In genomic region chr1:40454873-40455272, GRCh38 we compare ENCODE assay signal across 21 cellular contexts. TPM values are rescaled to one million over a fixed set of nuclear protein-coding genes. Genes with fewer than 3 reads are reported as not detected.
DNase-seq lines count a peak whose midpoint lies in the region; ATAC-seq and TF ChIP-seq lines count a peak whose summit lies in the region.
"Had no signal": no experiment of that assay in that cellular context is flagged by ENCODE, and none has a peak within 500 bp of the region (broad histone marks: within the 10 kb centered on the region; RNA-seq: fewer than 3 reads in every experiment).

No MANE protein-coding gene starts in this region.

- DNase-seq in activated CD4-positive, alpha-beta T cell treated with anti-CD3 and anti-CD28 coated beads for 36 hours: no peak
- no peak for DNase-seq in activated CD4-positive, alpha-beta T cell treated with anti-CD3 and anti-CD28 coated beads for 4 hours
- no peak for DNase-seq in activated naive CD4-positive, alpha-beta T cell treated with anti-CD3 and anti-CD28 coated beads, Interleukin-2, amount 50 U/mL, for 72 hours (ENCODE audit: low spot score in 2 of 2)
- no peak for DNase-seq in endodermal cell
- DNase-seq in stimulated activated naive B cell treated with anti-CD40 and anti-IgM and Interleukin-4, amounts not matched to agents 10 μg/mL and 1 μg/mL and 100 μg/mL, for 72 hours: no peak
- DNase-seq in DMS53 (lab: John Stamatoyannopoulos, UW): no peak
- DNase-seq in naive thymus-derived CD8-positive, alpha-beta T cell: no peak
- DNase-seq: AML-193; CD4-positive, alpha-beta memory T cell; DMS153; DMS79 treated with DMSO at 0.1 percent for 48 hours; GOT3; H7; HFFc6 had no signal

- peak overlapping the region; percentile 14 for H3K27ac Mint-ChIP-seq in activated CD4-positive, alpha-beta T cell treated with anti-CD3 and anti-CD28 coated beads for 36 hours
- no peak overlapping the region for H3K27ac Mint-ChIP-seq in activated naive CD4-positive, alpha-beta T cell treated with anti-CD3 and anti-CD28 coated beads, Interleukin-2, amount 50 U/mL, for 24 hours
- no peak overlapping the region for H3K27ac Mint-ChIP-seq in activated naive CD4-positive, alpha-beta T cell treated with anti-CD3 and anti-CD28 coated beads, Interleukin-2, amount 50 U/mL, for 72 hours
- H3K27ac Mint-ChIP-seq in endodermal cell: no peak overlapping the region
- peak overlapping the region; percentile 59 for H3K27ac Mint-ChIP-seq in stimulated activated naive B cell treated with anti-CD40 and anti-IgM and Interleukin-4, amounts not matched to agents 10 μg/mL and 1 μg/mL and 100 μg/mL, for 72 hours
- no peak overlapping the region for H3K27ac Mint-ChIP-seq in naive thymus-derived CD8-positive, alpha-beta T cell
- H3K27ac Mint-ChIP-seq: CD4-positive, alpha-beta memory T cell; HFFc6 had no signal

- intact Hi-C loops in activated CD4-positive, alpha-beta T cell treated with anti-CD3 and anti-CD28 coated beads for 36 hours (cut with DNase I, micrococcal nuclease): no loop called here

- H3K27me3 Mint-ChIP-seq in activated CD4-positive, alpha-beta T cell treated with anti-CD3 and anti-CD28 coated beads for 36 hours: no peaks in the 10 kb centered on the region
- no peaks in the 10 kb centered on the region for H3K27me3 Mint-ChIP-seq in activated naive CD4-positive, alpha-beta T cell treated with anti-CD3 and anti-CD28 coated beads, Interleukin-2, amount 50 U/mL, for 24 hours
- no peaks in the 10 kb centered on the region for H3K27me3 Mint-ChIP-seq in endodermal cell (ENCODE audit: insufficient read depth)
- no peaks in the 10 kb centered on the region for H3K27me3 Mint-ChIP-seq in stimulated activated naive B cell treated with anti-CD40 and anti-IgM and Interleukin-4, amounts not matched to agents 10 μg/mL and 1 μg/mL and 100 μg/mL, for 72 hours
- H3K27me3 Mint-ChIP-seq in naive thymus-derived CD8-positive, alpha-beta T cell: no peaks in the 10 kb centered on the region
- H3K27me3 Mint-ChIP-seq: CD4-positive, alpha-beta memory T cell had no signal

- peaks cover 84% of the 10 kb centered on the region for H3K9me3 ChIP-seq in endodermal cell (ENCODE audit: control insufficient read depth, low read length)

- H3K27ac ChIP-seq in endodermal cell (ENCODE audit: low read depth, low read length): no peak overlapping the region
- H3K27ac ChIP-seq: 22Rv1, A549 had no signal

- no peak for TF ChIP-seq CTCF in endodermal cell (conservative IDR thresholded peaks at IDR 0.05)

- POLR2A ChIA-PET in activated CD4-positive, alpha-beta T cell treated with anti-CD3 and anti-CD28 coated beads for 36 hours (lab: Charles Lee): interaction anchor here (0.7 kb wide), 1 partner anchor 29 kb away, joined by 3 read pairs; no protein-coding TSS in a partner anchor
- POLR2A ChIA-PET in naive thymus-derived CD8-positive, alpha-beta T cell (lab: Charles Lee): no interaction called here

- CTCF ChIA-PET in activated CD4-positive, alpha-beta T cell treated with anti-CD3 and anti-CD28 coated beads for 36 hours (lab: Charles Lee): interaction anchor here (0.5 to 0.9 kb wide), 3 partner anchors 17 to 281 kb away, joined by 3 read pairs; no protein-coding TSS in a partner anchor

- peaks cover 57% of the 10 kb centered on the region for H3K9me3 Mint-ChIP-seq in activated CD4-positive, alpha-beta T cell treated with anti-CD3 and anti-CD28 coated beads for 36 hours (ENCODE audit: low read depth)
- H3K9me3 Mint-ChIP-seq in activated naive CD4-positive, alpha-beta T cell treated with anti-CD3 and anti-CD28 coated beads, Interleukin-2, amount 50 U/mL, for 24 hours: peaks cover 46% of the 10 kb centered on the region
- peaks cover 49 to 65% of the 10 kb centered on the region in 2 donors for H3K9me3 Mint-ChIP-seq in activated naive CD4-positive, alpha-beta T cell treated with anti-CD3 and anti-CD28 coated beads, Interleukin-2, amount 50 U/mL, for 72 hours
- peaks cover 84% of the 10 kb centered on the region for H3K9me3 Mint-ChIP-seq in endodermal cell
- peaks cover 41 to 43% of the 10 kb centered on the region in 2 donors for H3K9me3 Mint-ChIP-seq in stimulated activated naive B cell treated with anti-CD40 and anti-IgM and Interleukin-4, amounts not matched to agents 10 μg/mL and 1 μg/mL and 100 μg/mL, for 72 hours
- peaks cover 24 to 92% (median 66%) of the 10 kb centered on the region in 9 donors for H3K9me3 Mint-ChIP-seq in naive thymus-derived CD8-positive, alpha-beta T cell

- no peaks in the 10 kb centered on the region for H3K4me1 ChIP-seq in endodermal cell (ENCODE audit: control insufficient read depth, insufficient read depth, low read length)
- H3K4me1 ChIP-seq: A549 had no signal

- H3K4me3 Mint-ChIP-seq in activated CD4-positive, alpha-beta T cell treated with anti-CD3 and anti-CD28 coated beads for 36 hours: no peak overlapping the region
- peak overlapping the region; percentile 53 for H3K4me3 Mint-ChIP-seq in activated naive CD4-positive, alpha-beta T cell treated with anti-CD3 and anti-CD28 coated beads, Interleukin-2, amount 50 U/mL, for 24 hours
- H3K4me3 Mint-ChIP-seq in endodermal cell: no peak overlapping the region
- peak overlapping the region in 1 of 2 donors; percentile 9 for H3K4me3 Mint-ChIP-seq in stimulated activated naive B cell treated with anti-CD40 and anti-IgM and Interleukin-4, amounts not matched to agents 10 μg/mL and 1 μg/mL and 100 μg/mL, for 72 hours
- H3K4me3 Mint-ChIP-seq in naive thymus-derived CD8-positive, alpha-beta T cell: no peak overlapping the region
- H3K4me3 Mint-ChIP-seq: CD14-positive monocyte; CD4-positive, alpha-beta memory T cell; HFFc6 had no signal

- no peak for ATAC-seq in activated CD4-positive, alpha-beta T cell treated with anti-CD3 and anti-CD28 coated beads for 36 hours
- no peak for ATAC-seq in activated naive CD4-positive, alpha-beta T cell treated with anti-CD3 and anti-CD28 coated beads, Interleukin-2, amount 50 U/mL, for 72 hours
- peak; percentile 33 to 52 for ATAC-seq in stimulated activated naive B cell treated with anti-CD40 and anti-IgM and Interleukin-4, amounts not matched to agents 10 μg/mL and 1 μg/mL and 100 μg/mL, for 72 hours (replicated peaks)
- no peak for ATAC-seq in naive thymus-derived CD8-positive, alpha-beta T cell
- ATAC-seq: A549, GM12878, HCT116, HepG2 had no signal

- peaks cover 87% of the 10 kb centered on the region for H3K36me3 Mint-ChIP-seq in activated CD4-positive, alpha-beta T cell treated with anti-CD3 and anti-CD28 coated beads for 36 hours (ENCODE audit: low read depth)
- peaks cover 76% of the 10 kb centered on the region for H3K36me3 Mint-ChIP-seq in activated naive CD4-positive, alpha-beta T cell treated with anti-CD3 and anti-CD28 coated beads, Interleukin-2, amount 50 U/mL, for 24 hours
- H3K36me3 Mint-ChIP-seq in activated naive CD4-positive, alpha-beta T cell treated with anti-CD3 and anti-CD28 coated beads, Interleukin-2, amount 50 U/mL, for 72 hours: peaks cover 83 to 91% of the 10 kb centered on the region in 2 donors
- H3K36me3 Mint-ChIP-seq in endodermal cell (ENCODE audit: low read depth): peaks cover 84% of the 10 kb centered on the region
- peaks cover 77 to 93% of the 10 kb centered on the region in 2 donors for H3K36me3 Mint-ChIP-seq in stimulated activated naive B cell treated with anti-CD40 and anti-IgM and Interleukin-4, amounts not matched to agents 10 μg/mL and 1 μg/mL and 100 μg/mL, for 72 hours
- H3K36me3 Mint-ChIP-seq in naive thymus-derived CD8-positive, alpha-beta T cell: peaks cover 76 to 83% (median 81%) of the 10 kb centered on the region in 3 donors

- peaks cover 27% of the 10 kb centered on the region for H3K4me1 Mint-ChIP-seq in activated CD4-positive, alpha-beta T cell treated with anti-CD3 and anti-CD28 coated beads for 36 hours
- peaks cover 30% of the 10 kb centered on the region for H3K4me1 Mint-ChIP-seq in activated naive CD4-positive, alpha-beta T cell treated with anti-CD3 and anti-CD28 coated beads, Interleukin-2, amount 50 U/mL, for 24 hours
- H3K4me1 Mint-ChIP-seq in endodermal cell: peaks cover 11% of the 10 kb centered on the region
- H3K4me1 Mint-ChIP-seq in stimulated activated naive B cell treated with anti-CD40 and anti-IgM and Interleukin-4, amounts not matched to agents 10 μg/mL and 1 μg/mL and 100 μg/mL, for 72 hours: peaks cover 21 to 26% of the 10 kb centered on the region in 2 donors
- peaks cover 13 to 21% (median 16%) of the 10 kb centered on the region in 4 donors for H3K4me1 Mint-ChIP-seq in naive thymus-derived CD8-positive, alpha-beta T cell

- H3K4me3 ChIP-seq in endodermal cell (ENCODE audit: low read length): peak overlapping the region; percentile 2
- H3K4me3 ChIP-seq: A549, GM12878 had no signal

- H3K9ac ChIP-seq in endodermal cell (ENCODE audit: extremely low read depth, low read length, poor library complexity, severe bottlenecking): no peak overlapping the region

- H3K27me3 ChIP-seq in endodermal cell (ENCODE audit: control insufficient read depth, insufficient read depth, low read length, poor library complexity, severe bottlenecking): no peaks in the 10 kb centered on the region

- 86 to 100% methylated on average over 1 of the region's 1 CpG for WGBS in endodermal cell (ENCODE audit: insufficient coverage in 1 of 2, insufficient read length in 1 of 2), 2 experiments

- peaks cover 61% of the 10 kb centered on the region for H3K36me3 ChIP-seq in endodermal cell (ENCODE audit: control insufficient read depth, insufficient read depth, low read length)

RNA-seq across cellular contexts. Expression of gene ZFP69B, which starts 4.6 kb away (rescaled TPM):
- 1 to 10 TPM; 4.6 to 5.3 TPM for total RNA-seq in activated CD4-positive, alpha-beta T cell treated with anti-CD3 and anti-CD28 coated beads for 36 hours
- 1 to 10 TPM; 1.6 to 6.9 TPM for total RNA-seq in activated naive CD4-positive, alpha-beta T cell treated with anti-CD3 and anti-CD28 coated beads, Interleukin-2, amount 50 U/mL, for 72 hours
- total RNA-seq in endodermal cell: 10 to 100 TPM in 1 of 2 donors, 1 to 10 TPM in 1; 7.7 to 10.3 TPM
- 9.7 TPM for polyA plus RNA-seq in endodermal cell (2013, experiment 1 of 2)
- polyA plus RNA-seq in endodermal cell (2013, experiment 2 of 2): 9.7 TPM
- total RNA-seq in naive thymus-derived CD8-positive, alpha-beta T cell: 10 to 100 TPM; 12.8 to 13.0 TPM
- 1 to 10 TPM; 1.9 to 4.4 (median 4.3) TPM for polyA plus RNA-seq in naive thymus-derived CD8-positive, alpha-beta T cell

RNA-seq across cellular contexts. Expression of gene ZFP69, which starts 22.2 kb away (rescaled TPM):
- 1 to 10 TPM; 4.6 to 5.4 TPM for total RNA-seq in activated CD4-positive, alpha-beta T cell treated with anti-CD3 and anti-CD28 coated beads for 36 hours
- 1 to 10 TPM in 1 of 2 donors, under 1 TPM in 1; 0.71 to 4.9 TPM for total RNA-seq in activated naive CD4-positive, alpha-beta T cell treated with anti-CD3 and anti-CD28 coated beads, Interleukin-2, amount 50 U/mL, for 72 hours
- 1 to 10 TPM; 4.9 to 6.0 TPM for total RNA-seq in endodermal cell
- polyA plus RNA-seq in endodermal cell (2013, experiment 1 of 2): 5.8 TPM
- 6.2 TPM for polyA plus RNA-seq in endodermal cell (2013, experiment 2 of 2)
- total RNA-seq in naive thymus-derived CD8-positive, alpha-beta T cell: 1 to 10 TPM; 3.8 to 4.5 TPM
- polyA plus RNA-seq in naive thymus-derived CD8-positive, alpha-beta T cell: 1 to 10 TPM; 2.9 to 6.6 (median 6.2) TPM
- polyA plus RNA-seq: A549 had no signal

RNA-seq across cellular contexts. Expression of gene EXO5, which starts 53.7 kb away (rescaled TPM):
- total RNA-seq in activated CD4-positive, alpha-beta T cell treated with anti-CD3 and anti-CD28 coated beads for 36 hours: 10 to 100 TPM in 1 of 2 experiments, 1 to 10 TPM in 1; 9.5 to 11.9 TPM
- 1 to 10 TPM; 3.6 to 8.4 TPM for total RNA-seq in activated naive CD4-positive, alpha-beta T cell treated with anti-CD3 and anti-CD28 coated beads, Interleukin-2, amount 50 U/mL, for 72 hours
- 10 to 100 TPM in 1 of 2 donors, 1 to 10 TPM in 1; 8.6 to 13.3 TPM for total RNA-seq in endodermal cell
- 8.9 TPM for polyA plus RNA-seq in endodermal cell (2013, experiment 1 of 2)
- 9.9 TPM for polyA plus RNA-seq in endodermal cell (2013, experiment 2 of 2)
- total RNA-seq in naive thymus-derived CD8-positive, alpha-beta T cell: 10 to 100 TPM; 10.8 to 13.3 TPM
- 1 to 10 TPM; 4.0 to 7.8 (median 4.5) TPM for polyA plus RNA-seq in naive thymus-derived CD8-positive, alpha-beta T cell

Comparison
In these comparisons a context has a peak if more than half of its experiments do, and no peak if none do; other contexts are left out.
1. ATAC-seq: peak in stimulated activated naive B cell treated with anti-CD40 and anti-IgM and Interleukin-4, amounts not matched to agents 10 μg/mL and 1 μg/mL and 100 μg/mL, for 72 hours (2 of 2); none in activated CD4-positive, alpha-beta T cell treated with anti-CD3 and anti-CD28 coated beads for 36 hours (single experiment), activated naive CD4-positive, alpha-beta T cell treated with anti-CD3 and anti-CD28 coated beads, Interleukin-2, amount 50 U/mL, for 72 hours (0 of 2) and naive thymus-derived CD8-positive, alpha-beta T cell (0 of 2).
2. H3K27ac Mint-ChIP-seq: peak in activated CD4-positive, alpha-beta T cell treated with anti-CD3 and anti-CD28 coated beads for 36 hours (single experiment) and stimulated activated naive B cell treated with anti-CD40 and anti-IgM and Interleukin-4, amounts not matched to agents 10 μg/mL and 1 μg/mL and 100 μg/mL, for 72 hours (single experiment); none in activated naive CD4-positive, alpha-beta T cell treated with anti-CD3 and anti-CD28 coated beads, Interleukin-2, amount 50 U/mL, for 24 hours (single experiment), activated naive CD4-positive, alpha-beta T cell treated with anti-CD3 and anti-CD28 coated beads, Interleukin-2, amount 50 U/mL, for 72 hours (0 of 2), endodermal cell (single experiment) and naive thymus-derived CD8-positive, alpha-beta T cell (0 of 10).